Comparison of ENCODE assay signal across 1 cellular context in the genomic region with DNA sequence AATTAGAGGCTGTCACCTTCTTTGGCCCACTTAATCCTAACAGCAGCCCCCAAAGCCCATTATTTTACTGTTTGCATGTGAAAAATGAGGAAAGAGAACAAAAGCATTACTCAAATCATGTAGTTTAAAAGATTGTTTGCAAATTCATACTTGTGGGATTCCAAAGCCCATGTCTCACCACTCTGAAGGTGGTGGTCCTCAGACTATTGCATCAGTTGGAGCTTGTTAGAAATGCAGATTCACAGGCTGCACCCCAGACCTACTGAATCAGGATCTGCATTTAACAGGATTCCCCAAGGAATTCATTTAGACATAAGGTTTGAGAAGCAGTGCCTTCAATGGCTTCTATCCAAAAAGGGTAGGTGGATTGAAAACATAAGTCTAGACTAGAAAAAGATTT.
TF ChIP-seq lines count a peak whose summit lies in the region.

No MANE protein-coding gene starts in this region.

TF ChIP-seq in IMR-90, 13 proteins besides CTCF, POLR2A, EP300 and RAD21:
- no peak for TF ChIP-seq MXI1 (IDR thresholded peaks at IDR 0.05; ENCODE audit: borderline replicate concordance, low read depth, low read length)
- peak; percentile 86 for TF ChIP-seq CEBPB (IDR thresholded peaks at IDR 0.05; ENCODE audit: low read depth, low read length)
- no peak for TF ChIP-seq MAFK (IDR thresholded peaks at IDR 0.05; ENCODE audit: low read depth, low read length)
TF ChIP-seq in IMR-90: peak in this region for 1.
